In the genomic region with DNA sequence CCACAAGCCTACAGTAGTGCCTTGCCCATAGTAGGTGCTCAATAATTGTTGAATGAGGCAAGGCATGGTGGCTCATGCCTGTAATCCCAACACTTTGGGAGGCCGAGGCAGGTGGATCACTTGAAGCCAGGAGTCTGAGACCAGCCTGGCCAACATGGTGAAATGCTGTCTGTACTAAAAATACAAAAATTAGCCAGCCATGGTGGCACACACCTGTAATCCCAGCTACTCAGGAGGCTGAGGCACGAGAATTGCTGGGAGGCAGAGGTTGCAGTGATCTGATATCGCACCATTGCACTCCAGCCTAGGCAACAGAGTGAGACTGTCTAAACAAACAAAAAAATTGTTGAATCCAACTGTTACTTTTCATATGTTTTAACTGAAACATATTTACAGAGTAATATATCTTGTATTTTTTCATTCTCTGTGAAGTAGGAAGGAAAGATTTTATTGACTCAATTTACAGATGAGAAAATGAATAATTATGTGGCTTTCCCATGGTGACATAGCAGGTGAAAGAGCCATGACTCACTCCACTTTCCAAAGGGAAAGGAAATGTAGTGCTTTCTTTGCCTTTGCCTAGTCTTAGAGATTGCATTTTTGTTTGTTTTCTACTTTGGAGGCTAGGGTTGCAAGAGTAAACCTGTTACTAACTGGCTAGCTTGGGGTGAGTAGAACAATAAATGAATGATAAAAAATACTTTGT, we compare ENCODE assay signal across 17 cellular contexts.
A peak's percentile ranks its signal among the peaks of the same experiment; 100 is the strongest.
DNase-seq lines count a peak whose midpoint lies in the region; ATAC-seq, FAIRE-seq and TF ChIP-seq lines count a peak whose summit lies in the region.
"Had no signal": no experiment of that assay in that cellular context is flagged by ENCODE, and none has a peak within 500 bp of the region (broad histone marks: within the 10 kb centered on the region; RNA-seq: fewer than 3 reads in every experiment).

No MANE protein-coding gene starts in this region.

- H3K9me3 Mint-ChIP-seq in HFFc6 (peaks cover 5% of the 10 kb centered on the region; the same call in 1 of the 2 replicates), astrocyte (ENCODE audit: unreplicated experiment) (peaks cover 1% of the 10 kb centered on the region)
- H3K9me3 Mint-ChIP-seq: activated T-cell treated with anti-CD3 and anti-CD28 coated beads, Interleukin-2, amount 50 U/mL, for 72 hours; central memory CD8-positive, alpha-beta T cell; H9 had no signal

- no peaks in the 10 kb centered on the region for H3K79me2 ChIP-seq in astrocyte (ENCODE audit: insufficient read depth, low read length)

- peaks cover 4% of the 10 kb centered on the region for H3K4me1 ChIP-seq in astrocyte (ENCODE audit: insufficient read depth, low read length)
- H3K4me1 ChIP-seq in mucosa of descending colon (ENCODE audit: low read depth), result no peaks in the 10 kb centered on the region
- no peaks in the 10 kb centered on the region for H3K4me1 ChIP-seq in ovary (ENCODE audit: insufficient read depth)
- no peaks in the 10 kb centered on the region for H3K4me1 ChIP-seq in gastroesophageal sphincter
- H3K4me1 ChIP-seq: suprapubic skin had no signal

- no peak overlapping the region; the same call in 1 of the 2 replicates for H3K4me3 Mint-ChIP-seq in HFFc6
- H3K4me3 Mint-ChIP-seq in astrocyte (ENCODE audit: unreplicated experiment), result no peak overlapping the region
- H3K4me3 Mint-ChIP-seq: activated T-cell treated with anti-CD3 and anti-CD28 coated beads, Interleukin-2, amount 50 U/mL, for 72 hours; central memory CD8-positive, alpha-beta T cell; H9 had no signal

- H3K27ac ChIP-seq in AG04450 (ENCODE audit: low read depth, low read length) (peak overlapping the region; percentile 49), astrocyte (ENCODE audit: low read depth, low read length) (no peak overlapping the region), ovary (no peak overlapping the region), gastroesophageal sphincter (peak overlapping the region in 1 of 4 donors; percentile 48)
- H3K27ac ChIP-seq: psoas muscle, suprapubic skin had no signal

- no peak overlapping the region for H3K9ac ChIP-seq in astrocyte (ENCODE audit: low read length)

- H3K4me1 Mint-ChIP-seq in HFFc6 (ENCODE audit: low read depth), result peaks cover 72% of the 10 kb centered on the region
- H3K4me1 Mint-ChIP-seq in astrocyte (ENCODE audit: low read depth, unreplicated experiment), result peaks cover 24% of the 10 kb centered on the region
- H3K4me1 Mint-ChIP-seq: central memory CD8-positive, alpha-beta T cell; H9 had no signal

- DNase-seq in AG04450 (ENCODE audit: low read depth, low spot score) (no peak), HFFc6 (peak; percentile 55), astrocyte (ENCODE audit: low read depth) (peak; percentile 78), iris pigment epithelial cell (ENCODE audit: low read depth) (peak; percentile 67), mucosa of descending colon (no peak), ovary (no peak), germinal center (ENCODE audit: low spot score) (no peak)
- DNase-seq: activated CD4-positive, CD25-positive, alpha-beta regulatory T cell; activated T-cell treated with anti-CD3 and anti-CD28 coated beads, Interleukin-2, amount 50 U/mL, for 72 hours; H9; heart left ventricle; NCI-H446; psoas muscle; SHP77 had no signal

- TF ChIP-seq CTCF in AG04450 (IDR thresholded peaks at IDR 0.05; ENCODE audit: low read depth, low read length), result no peak
- TF ChIP-seq CTCF in HFFc6 (IDR thresholded peaks at IDR 0.05), result no peak
- TF ChIP-seq CTCF in astrocyte (IDR thresholded peaks at IDR 0.05; ENCODE audit: insufficient read depth, low read depth, low read length), result no peak
- TF ChIP-seq CTCF in mucosa of descending colon (IDR thresholded peaks at IDR 0.05), result no peak
- no peak for TF ChIP-seq CTCF in ovary (IDR thresholded peaks at IDR 0.05)
- TF ChIP-seq CTCF in gastroesophageal sphincter (IDR thresholded peaks at IDR 0.05), result no peak

- no peak for TF ChIP-seq POLR2A in ovary (IDR thresholded peaks at IDR 0.05)
- no peak for TF ChIP-seq POLR2A in gastroesophageal sphincter (IDR thresholded peaks at IDR 0.05)

- H3K27me3 Mint-ChIP-seq in HFFc6 (ENCODE audit: insufficient read depth) (peaks cover 2% of the 10 kb centered on the region; the same call in 1 of the 2 replicates), astrocyte (ENCODE audit: low read depth, unreplicated experiment) (no peaks in the 10 kb centered on the region)

- no peak overlapping the region for H3K4me3 ChIP-seq in AG04450 (ENCODE audit: low read depth, low read length)
- H3K4me3 ChIP-seq in astrocyte (ENCODE audit: insufficient read depth, low read depth, low read length), result no peak overlapping the region
- no peak overlapping the region for H3K4me3 ChIP-seq in mucosa of descending colon
- H3K4me3 ChIP-seq in ovary, result no peak overlapping the region
- no peak overlapping the region for H3K4me3 ChIP-seq in gastroesophageal sphincter
- H3K4me3 ChIP-seq: heart left ventricle, psoas muscle, suprapubic skin had no signal

- WGBS in ovary, 3 donors, result 90 to 95% (median 92%) methylated on average over 3 of the region's 3 CpGs
- WGBS in gastroesophageal sphincter (ENCODE audit: low coverage in 1 of 2), 2 donors, result 71 to 92% methylated on average over 3 of the region's 3 CpGs

- H3K27me3 ChIP-seq in AG04450 (ENCODE audit: control insufficient read depth, insufficient read depth, low read length) (no peaks in the 10 kb centered on the region), astrocyte (ENCODE audit: insufficient read depth, low read length) (no peaks in the 10 kb centered on the region), ovary (no peaks in the 10 kb centered on the region), gastroesophageal sphincter (no peaks in the 10 kb centered on the region)
- H3K27me3 ChIP-seq: heart left ventricle, suprapubic skin had no signal

- no peaks in the 10 kb centered on the region for H4K20me1 ChIP-seq in astrocyte (ENCODE audit: insufficient read depth, low read length)

- intact Hi-C loops in mucosa of descending colon (cut with DNase I, micrococcal nuclease), result no loop called here
- intact Hi-C loops in ovary (cut with DNase I), result loop anchor here in 1 of 4 donors (10.0 kb wide), 1 partner anchor 586 kb away; no protein-coding TSS in a partner anchor

- POLR2A ChIA-PET in AG04450 (lab: Yijun Ruan, JAX), result no interaction called here

- FAIRE-seq in astrocyte (lab: Jason Lieb, UNC), result no peak

- peaks cover 13% of the 10 kb centered on the region for H3K36me3 Mint-ChIP-seq in HFFc6 (ENCODE audit: low read depth)
- H3K36me3 Mint-ChIP-seq in astrocyte (ENCODE audit: low read depth, unreplicated experiment), result no peaks in the 10 kb centered on the region

- no peak for TF ChIP-seq EP300 in ovary (IDR thresholded peaks at IDR 0.05)
- TF ChIP-seq EP300 in gastroesophageal sphincter (IDR thresholded peaks at IDR 0.05), result no peak

- CTCF ChIA-PET in AG04450 (lab: Charles Lee), result no interaction called here

- H3K27ac Mint-ChIP-seq in HFFc6, result peak overlapping the region; percentile 87
- no peak overlapping the region for H3K27ac Mint-ChIP-seq in astrocyte (ENCODE audit: unreplicated experiment)
- H3K27ac Mint-ChIP-seq: activated T-cell treated with anti-CD3 and anti-CD28 coated beads, Interleukin-2, amount 50 U/mL, for 72 hours; H9 had no signal

- no peak overlapping the region for H2AFZ ChIP-seq in astrocyte (ENCODE audit: low read depth, low read length)

- H3K36me3 ChIP-seq in astrocyte (ENCODE audit: insufficient read depth, low read length), result no peaks in the 10 kb centered on the region
- no peaks in the 10 kb centered on the region for H3K36me3 ChIP-seq in mucosa of descending colon (ENCODE audit: low read depth)
- no peaks in the 10 kb centered on the region for H3K36me3 ChIP-seq in ovary
- H3K36me3 ChIP-seq in gastroesophageal sphincter, result no peaks in the 10 kb centered on the region
- H3K36me3 ChIP-seq: heart left ventricle, suprapubic skin had no signal

- ATAC-seq in mucosa of descending colon (no peak), gastroesophageal sphincter (no peak)
- ATAC-seq: activated T-cell treated with anti-CD3 and anti-CD28 coated beads, Interleukin-2, amount 50 U/mL, for 72 hours; heart left ventricle; psoas muscle had no signal

- H3K4me2 ChIP-seq in astrocyte (ENCODE audit: low read length), result no peak overlapping the region

- H3K9me3 ChIP-seq in AG04450 (ENCODE audit: control insufficient read depth, insufficient read depth, low read length) (peaks cover 2% of the 10 kb centered on the region; the same call in 1 of the 2 replicates), astrocyte (ENCODE audit: insufficient read depth, low read depth, low read length) (no peaks in the 10 kb centered on the region), mucosa of descending colon (no peaks in the 10 kb centered on the region), ovary (no peaks in the 10 kb centered on the region), gastroesophageal sphincter (no peaks in the 10 kb centered on the region)
- H3K9me3 ChIP-seq: heart left ventricle, suprapubic skin had no signal

Comparison
In these comparisons a context has a peak if more than half of its experiments do, and no peak if none do; other contexts are left out.
1. DNase-seq: peak in HFFc6 (single experiment), astrocyte (single experiment) and iris pigment epithelial cell (single experiment); none in AG04450 (single experiment), mucosa of descending colon (0 of 3), ovary (0 of 5) and germinal center (single experiment).